24 cellular contexts compared by ENCODE assay signal in genomic region chr4:125021189-125021588, GRCh38.
"Had no signal": no experiment of that assay in that cellular context is flagged by ENCODE, and none has a peak within 500 bp of the region (broad histone marks: within the 10 kb centered on the region; RNA-seq: fewer than 3 reads in every experiment).

No MANE protein-coding gene starts in this region.

- H3K36me3 ChIP-seq: esophagus squamous epithelium, gastrocnemius medialis, ovary, prostate gland, right atrium auricular region, spleen, upper lobe of left lung had no signal

- DNase-seq: activated CD4-positive, alpha-beta T cell treated with anti-CD3 and anti-CD28 coated beads, Interleukin-2, amount 10 ng/mL, durations not matched to agents 7 days and 5 days; activated CD4-positive, CD25-positive, alpha-beta regulatory T cell treated with anti-CD3 and anti-CD28 coated beads, Interleukin-2, amount 50 U/mL, for 72 hours; activated CD8-positive, alpha-beta memory T cell treated with anti-CD3 and anti-CD28 coated beads, Interleukin-2, amount 10 ng/mL, durations not matched to agents 7 days and 5 days; activated CD8-positive, alpha-beta T cell treated with anti-CD3 and anti-CD28 coated beads for 36 hours; activated gamma-delta T cell; activated naive CD4-positive, alpha-beta T cell treated with anti-CD3 and anti-CD28 coated beads, Interleukin-2, amount 50 U/mL, for 16 hours; activated naive CD8-positive, alpha-beta T cell treated with anti-CD3 and anti-CD28 coated beads, Interleukin-2, amount 50 U/mL, for 24 hours; activated T-cell treated with anti-CD3 and anti-CD28 coated beads for 4 hours; effector memory CD8-positive, alpha-beta T cell; esophagus squamous epithelium; gastrocnemius medialis; kidney; naive thymus-derived CD4-positive, alpha-beta T cell; ovary; spleen; stimulated activated CD4-positive, alpha-beta T cell treated with anti-CD3 and anti-CD28 coated beads, Interleukin-4, amount 100 ng/mL, for 1 hour; stimulated activated naive CD4-positive, alpha-beta T cell; upper lobe of left lung had no signal

- H3K4me3 Mint-ChIP-seq: activated CD4-positive, alpha-beta T cell treated with anti-CD3 and anti-CD28 coated beads, Interleukin-2, amount 10 ng/mL, durations not matched to agents 7 days and 5 days; activated CD8-positive, alpha-beta memory T cell treated with anti-CD3 and anti-CD28 coated beads, Interleukin-2, amount 10 ng/mL, durations not matched to agents 7 days and 5 days; activated CD8-positive, alpha-beta T cell treated with anti-CD3 and anti-CD28 coated beads for 36 hours; activated naive CD8-positive, alpha-beta T cell treated with anti-CD3 and anti-CD28 coated beads, Interleukin-2, amount 50 U/mL, for 24 hours; activated T-helper 1 cell treated with anti-CD3 and anti-CD28 coated beads, Interleukin-12 subunit alpha, Interleukin-12 subunit beta, Interleukin-2, Interleukin-4 antibody, amounts not matched to agents 30 ng/mL and 10 ng/mL and 1 ng/mL, durations not matched to agents 14 hours and 24 hours and 36 hours; effector memory CD8-positive, alpha-beta T cell; naive thymus-derived CD4-positive, alpha-beta T cell; neural crest cell had no signal

- H3K27ac Mint-ChIP-seq: activated CD4-positive, alpha-beta T cell treated with anti-CD3 and anti-CD28 coated beads, Interleukin-2, amount 10 ng/mL, durations not matched to agents 7 days and 5 days; activated CD8-positive, alpha-beta memory T cell treated with anti-CD3 and anti-CD28 coated beads, Interleukin-2, amount 10 ng/mL, durations not matched to agents 7 days and 5 days; activated CD8-positive, alpha-beta T cell treated with anti-CD3 and anti-CD28 coated beads for 36 hours; activated naive CD8-positive, alpha-beta T cell treated with anti-CD3 and anti-CD28 coated beads, Interleukin-2, amount 50 U/mL, for 24 hours; activated T-helper 1 cell treated with anti-CD3 and anti-CD28 coated beads, Interleukin-12 subunit alpha, Interleukin-12 subunit beta, Interleukin-2, Interleukin-4 antibody, amounts not matched to agents 30 ng/mL and 10 ng/mL and 1 ng/mL, durations not matched to agents 14 hours and 24 hours and 36 hours; effector memory CD8-positive, alpha-beta T cell; naive thymus-derived CD4-positive, alpha-beta T cell had no signal

- H3K4me1 Mint-ChIP-seq: activated CD4-positive, alpha-beta T cell treated with anti-CD3 and anti-CD28 coated beads, Interleukin-2, amount 10 ng/mL, durations not matched to agents 7 days and 5 days; activated CD8-positive, alpha-beta memory T cell treated with anti-CD3 and anti-CD28 coated beads, Interleukin-2, amount 10 ng/mL, durations not matched to agents 7 days and 5 days; activated naive CD8-positive, alpha-beta T cell treated with anti-CD3 and anti-CD28 coated beads, Interleukin-2, amount 50 U/mL, for 24 hours; neural crest cell had no signal

- H3K9me3 ChIP-seq: esophagus squamous epithelium, gastrocnemius medialis, ovary, prostate gland, right atrium auricular region had no signal

- H3K27ac ChIP-seq: esophagus squamous epithelium, gastrocnemius medialis, ovary, prostate gland, right atrium auricular region, spleen had no signal

- H3K4me3 ChIP-seq: esophagus squamous epithelium, gastrocnemius medialis, lung, ovary, prostate gland, right atrium auricular region, spleen, upper lobe of left lung had no signal

- H3K27me3 Mint-ChIP-seq: activated CD4-positive, alpha-beta T cell treated with anti-CD3 and anti-CD28 coated beads, Interleukin-2, amount 10 ng/mL, durations not matched to agents 7 days and 5 days; activated CD8-positive, alpha-beta memory T cell treated with anti-CD3 and anti-CD28 coated beads, Interleukin-2, amount 10 ng/mL, durations not matched to agents 7 days and 5 days; activated CD8-positive, alpha-beta T cell treated with anti-CD3 and anti-CD28 coated beads for 36 hours; activated naive CD8-positive, alpha-beta T cell treated with anti-CD3 and anti-CD28 coated beads, Interleukin-2, amount 50 U/mL, for 24 hours; effector memory CD8-positive, alpha-beta T cell; naive thymus-derived CD4-positive, alpha-beta T cell had no signal

- ATAC-seq: activated CD8-positive, alpha-beta memory T cell treated with anti-CD3 and anti-CD28 coated beads, Interleukin-2, amount 10 ng/mL, durations not matched to agents 7 days and 5 days; activated CD8-positive, alpha-beta T cell treated with anti-CD3 and anti-CD28 coated beads for 36 hours; activated naive CD8-positive, alpha-beta T cell treated with anti-CD3 and anti-CD28 coated beads, Interleukin-2, amount 50 U/mL, for 24 hours; effector memory CD8-positive, alpha-beta T cell; gastrocnemius medialis; left lobe of liver; naive thymus-derived CD4-positive, alpha-beta T cell had no signal

- H3K4me1 ChIP-seq: gastrocnemius medialis, prostate gland, right atrium auricular region, spleen, upper lobe of left lung had no signal

- H3K9me3 Mint-ChIP-seq: activated CD4-positive, alpha-beta T cell treated with anti-CD3 and anti-CD28 coated beads, Interleukin-2, amount 10 ng/mL, durations not matched to agents 7 days and 5 days; activated naive CD8-positive, alpha-beta T cell treated with anti-CD3 and anti-CD28 coated beads, Interleukin-2, amount 50 U/mL, for 24 hours; activated T-helper 1 cell treated with anti-CD3 and anti-CD28 coated beads, Interleukin-12 subunit alpha, Interleukin-12 subunit beta, Interleukin-2, Interleukin-4 antibody, amounts not matched to agents 30 ng/mL and 10 ng/mL and 1 ng/mL, durations not matched to agents 14 hours and 24 hours and 36 hours had no signal

- H3K27me3 ChIP-seq: esophagus squamous epithelium, gastrocnemius medialis, ovary, right atrium auricular region, spleen, upper lobe of left lung had no signal

- FAIRE-seq: kidney had no signal
